ENCODE assay signal across 8 cellular contexts in genomic region chr2:181781082-181781786, GRCh38.
DNase-seq lines count a peak whose midpoint lies in the region; ATAC-seq and TF ChIP-seq lines count a peak whose summit lies in the region.

No MANE protein-coding gene starts in this region.

- H3K4me1 Mint-ChIP-seq in nephron progenitor cell (peaks cover 71% of the 10 kb centered on the region), T-helper 17 cell (no peaks in the 10 kb centered on the region)

- DNase-seq in NOMO-1 treated with dmso at 0.1 percent for 144 hours (lab: John Stamatoyannopoulos, UW; ENCODE audit: unreplicated experiment) (peak; percentile 47), nephron progenitor cell (no peak), cerebellar cortex (ENCODE audit: low spot score) (no peak), T-helper 17 cell (no peak), NCI-H2171 (lab: John Stamatoyannopoulos, UW) (no peak), NCI-H1436 treated with DMSO at 0.1 percent for 48 hours (lab: John Stamatoyannopoulos, UW) (no peak)

- TF ChIP-seq CTCF in nephron progenitor cell (IDR thresholded peaks at IDR 0.05) = no peak

- H3K9me3 ChIP-seq in T-helper 17 cell (ENCODE audit: control insufficient read depth, low read length, poor library complexity, severe bottlenecking) = no peaks in the 10 kb centered on the region

- no peak overlapping the region for H3K4me3 Mint-ChIP-seq in nephron progenitor cell
- H3K4me3 Mint-ChIP-seq in T-helper 17 cell = no peak overlapping the region

- peak overlapping the region; percentile 97 for H3K27ac Mint-ChIP-seq in nephron progenitor cell
- H3K27ac Mint-ChIP-seq in T-helper 17 cell = no peak overlapping the region

- H3K9me3 Mint-ChIP-seq in nephron progenitor cell = no peaks in the 10 kb centered on the region

- peak; percentile 35 for ATAC-seq in GM19025 (IDR thresholded peaks at IDR 0.05; ENCODE audit: low read depth, unreplicated experiment)
- ATAC-seq in HG02759 (IDR thresholded peaks at IDR 0.05; ENCODE audit: unreplicated experiment) = peak; percentile 56
- no peak for ATAC-seq in T-helper 17 cell

- H3K36me3 Mint-ChIP-seq in nephron progenitor cell (ENCODE audit: low read depth) (no peaks in the 10 kb centered on the region), T-helper 17 cell (ENCODE audit: low read depth) (no peaks in the 10 kb centered on the region)

- H3K27me3 Mint-ChIP-seq in nephron progenitor cell (ENCODE audit: low read depth, poor library complexity) (peaks cover 2% of the 10 kb centered on the region), T-helper 17 cell (peaks cover 5% of the 10 kb centered on the region)
